8 cellular contexts compared by ENCODE assay signal in the genomic region with DNA sequence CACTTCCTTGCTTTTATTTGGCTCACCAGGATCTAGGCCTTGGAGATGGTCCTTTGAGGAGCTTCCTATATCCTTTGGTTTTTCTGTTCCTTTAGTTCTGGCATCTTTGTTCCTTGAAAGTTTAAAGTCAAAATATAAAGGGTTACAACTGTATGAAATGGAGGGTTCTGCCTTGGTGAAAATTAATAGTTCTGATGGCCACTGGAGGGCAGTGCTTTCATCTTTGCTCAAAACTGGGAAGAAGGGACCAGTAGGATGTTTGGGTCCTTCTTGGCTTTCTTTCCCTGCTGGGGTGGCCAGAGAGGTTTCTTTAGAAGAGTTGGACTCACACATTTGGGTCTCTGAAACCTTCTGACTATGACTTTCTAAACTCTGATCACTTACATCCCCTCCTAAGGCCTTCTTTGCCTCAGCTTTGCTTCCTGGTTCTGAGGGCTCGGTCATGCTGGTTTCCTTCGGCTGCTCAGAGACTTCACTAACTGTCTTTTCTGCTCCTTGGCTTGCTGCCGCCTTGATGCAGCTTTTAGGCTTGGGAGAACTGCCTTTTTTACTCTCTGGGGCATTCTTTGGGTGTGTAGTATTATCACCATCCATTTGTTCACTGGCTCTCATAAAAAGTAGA. TPM values are rescaled to one million over a fixed set of nuclear protein-coding genes. Genes with fewer than 3 reads are reported as not detected.
DNase-seq lines count a peak whose midpoint lies in the region; ATAC-seq and TF ChIP-seq lines count a peak whose summit lies in the region.

No MANE protein-coding gene starts in this region.

- ATAC-seq in T-helper 17 cell (no peak), HG03457 (IDR thresholded peaks at IDR 0.05; ENCODE audit: unreplicated experiment) (no peak), GM19023 (IDR thresholded peaks at IDR 0.05; ENCODE audit: unreplicated experiment) (no peak)

- no peaks in the 10 kb centered on the region for H3K9me3 ChIP-seq in T-helper 17 cell (ENCODE audit: control insufficient read depth, low read length, poor library complexity, severe bottlenecking)

- no peaks in the 10 kb centered on the region for H3K27me3 Mint-ChIP-seq in T-helper 17 cell

- no peak overlapping the region for H3K4me3 ChIP-seq in GM12865 (ENCODE audit: low read depth, low read length)

- no peak overlapping the region for H3K27ac ChIP-seq in 22Rv1

- H3K4me1 Mint-ChIP-seq in T-helper 17 cell = peaks cover 7% of the 10 kb centered on the region

- H3K4me3 Mint-ChIP-seq in T-helper 17 cell = no peak overlapping the region

- TF ChIP-seq CTCF in 22Rv1 (IDR thresholded peaks at IDR 0.05) = peak; percentile 60
- peak; percentile 45 for TF ChIP-seq CTCF in GM12865 (IDR thresholded peaks at IDR 0.05; ENCODE audit: insufficient read depth, low read depth, low read length, missing control alignments)

- peak; percentile 37 for DNase-seq in GM12865 (ENCODE audit: low read depth)
- DNase-seq in T-helper 17 cell = no peak
- DNase-seq in iPS-NIHi11 (ENCODE audit: low spot score) = peak; percentile 47
- DNase-seq in SKM-1 (lab: John Stamatoyannopoulos, UW; ENCODE audit: unreplicated experiment) = no peak
- DNase-seq in activated T-cell treated with anti-CD3 and anti-CD28 coated beads, Interleukin-2, amount 50 U/mL, for 1 hour = no peak

- H3K27ac Mint-ChIP-seq in T-helper 17 cell = peak overlapping the region; percentile 74

- peaks cover 12% of the 10 kb centered on the region for H3K36me3 Mint-ChIP-seq in T-helper 17 cell (ENCODE audit: low read depth)

RNA-seq across cellular contexts. Expression of a gene that starts 10.9 kb away (rescaled TPM):
- 100 to 1,000 TPM in 1 of 2 donors, 1 to 10 TPM in 1; 8.9 to 297 TPM for total RNA-seq in T-helper 17 cell

RNA-seq across cellular contexts. Expression of a gene that starts 36.7 kb away (rescaled TPM):
- total RNA-seq in T-helper 17 cell = under 1 TPM; 0.07 to 0.31 TPM

RNA-seq across cellular contexts. Expression of a gene that starts 55.2 kb away (rescaled TPM):
- total RNA-seq in T-helper 17 cell = 10 to 100 TPM; 31.7 to 47.7 TPM

Comparison
In these comparisons a context has a peak if more than half of its experiments do, and no peak if none do; other contexts are left out.
1. DNase-seq: peak in GM12865 (single experiment) and iPS-NIHi11 (single experiment); none in T-helper 17 cell (0 of 3), SKM-1 (single experiment) and activated T-cell treated with anti-CD3 and anti-CD28 coated beads, Interleukin-2, amount 50 U/mL, for 1 hour (single experiment).